In the genomic region with DNA sequence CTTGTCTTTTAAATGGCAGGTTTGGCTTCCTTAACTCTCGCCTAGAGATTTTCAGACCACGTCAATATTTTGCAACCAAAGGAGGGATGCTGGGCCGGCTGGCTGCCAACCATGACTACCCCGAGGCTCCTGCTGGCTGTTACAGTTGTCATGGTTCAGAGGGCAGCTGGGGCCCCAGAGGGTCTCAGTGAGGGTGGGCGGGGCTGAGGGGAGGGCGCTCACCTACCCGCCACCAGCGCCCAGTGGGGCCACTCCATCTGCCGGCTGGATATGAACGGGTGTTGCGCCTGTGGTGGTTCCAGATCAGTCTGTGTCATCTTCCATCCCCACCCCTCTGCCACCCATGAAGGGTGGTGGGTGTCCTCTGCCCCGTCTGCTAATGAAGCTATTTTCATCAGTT, we compare ENCODE assay signal across 24 cellular contexts. TPM values are rescaled to one million over a fixed set of nuclear protein-coding genes. Genes with fewer than 3 reads are reported as not detected.
DNase-seq lines count a peak whose midpoint lies in the region; ATAC-seq, FAIRE-seq and TF ChIP-seq lines count a peak whose summit lies in the region.
"Had no signal": no experiment of that assay in that cellular context is flagged by ENCODE, and none has a peak within 500 bp of the region (broad histone marks: within the 10 kb centered on the region; RNA-seq: fewer than 3 reads in every experiment).

No MANE protein-coding gene starts in this region.

- 85% methylated on average over 10 of the region's 12 CpGs; no CpG with 5 or more reads in 1 of the 2 experiments for WGBS in H1 (ENCODE audit: extremely low coverage in 1 of 2, insufficient coverage in 1 of 2, insufficient read length in 1 of 2, insufficient replicate concordance in 2 of 2, low coverage in 1 of 2, low lambda C conversion rate in 2 of 2, missing lambda C conversion rate in 1 of 2), 2 experiments

- no peaks in the 10 kb centered on the region for H3K36me3 ChIP-seq in BLaER1 treated with 17β-estradiol and CSF1 and Interleukin-3, amounts not matched to agents 10 nM and 100 nM
- H3K36me3 ChIP-seq in SJCRH30 = no peaks in the 10 kb centered on the region
- H3K36me3 ChIP-seq in H1 (ENCODE audit: control insufficient read depth in 2 of 4, insufficient read depth in 4 of 4, low read length in 3 of 4) = no peaks in the 10 kb centered on the region
- H3K36me3 ChIP-seq in brain microvascular endothelial cell (replicated peaks) = no peaks in the 10 kb centered on the region

- H3K27me3 ChIP-seq in BLaER1 treated with 17β-estradiol and CSF1 and Interleukin-3, amounts not matched to agents 10 nM and 100 nM = peaks cover 16 to 34% (median 27%) of the 10 kb centered on the region in 11 experiments
- H3K27me3 ChIP-seq in SJCRH30 (no peaks in the 10 kb centered on the region; the same call in 1 of the 2 replicates), H1 (replicated peaks in 1 of 4; ENCODE audit: control insufficient read depth in 3 of 4, extremely low read depth in 1 of 4, insufficient read depth in 3 of 4, low read length in 3 of 4) (peaks cover 0 to 3% (median 0%) of the 10 kb centered on the region in 4 experiments; a peak in 3 of 7 replicates), brain microvascular endothelial cell (replicated peaks) (no peaks in the 10 kb centered on the region)

- no peak overlapping the region for H4K8ac ChIP-seq in H1 (ENCODE audit: extremely low read depth, insufficient read depth, low read length)

- no peak overlapping the region for H2AFZ ChIP-seq in H1 (ENCODE audit: low read length)
- H2AFZ ChIP-seq: GM23338 had no signal

- 0 out of 2 replicates have a peak overlapping the region, but pooled peaks have one; percentile 73 for H2BK20ac ChIP-seq in H1 (ENCODE audit: low read length)

- H2BK120ac ChIP-seq in H1 (replicated peaks; ENCODE audit: low read depth, low read length) = peak overlapping the region; percentile 60

- H3K4me3 ChIP-seq in BLaER1 treated with 17β-estradiol and CSF1 and Interleukin-3, amounts not matched to agents 10 nM and 100 nM = no peak overlapping the region
- H3K4me3 ChIP-seq in SJCRH30 (no peak overlapping the region), H1 (ENCODE audit: extremely low read depth in 1 of 4, insufficient read depth in 2 of 4, low read depth in 3 of 4, low read length in 4 of 4) (no peak overlapping the region), brain microvascular endothelial cell (ENCODE audit: low read depth, low read length) (no peak overlapping the region)
- H3K4me3 ChIP-seq: GM23338 had no signal

- H3K23ac ChIP-seq in H1 (ENCODE audit: insufficient read length) = no peak overlapping the region

- H3K9ac ChIP-seq in BLaER1 treated with 17β-estradiol and CSF1 and Interleukin-3, amounts not matched to agents 10 nM and 100 nM = no peak overlapping the region
- H3K9ac ChIP-seq in H1 (replicated peaks in 1 of 4; ENCODE audit: extremely low read depth in 1 of 4, low read depth in 3 of 4, low read length in 3 of 4) = no peak overlapping the region

- H3K14ac ChIP-seq in H1 (ENCODE audit: insufficient read length) = no peak overlapping the region

- peak overlapping the region in 3 of 6 donors; percentile 70 to 79 (median 76) for H3K27ac Mint-ChIP-seq in naive B cell
- H3K27ac Mint-ChIP-seq: CD8-positive, alpha-beta T cell; GM23338; HFFc6 had no signal

- DNase-seq in SJCRH30 (peak; percentile 24 to 40), H1 (ENCODE audit: low read depth in 1 of 2, low spot score in 2 of 2) (no peak), naive B cell (no peak), brain microvascular endothelial cell (no peak), putamen (ENCODE audit: low spot score) (no peak), GDM1 (lab: John Stamatoyannopoulos, UW) (no peak), DMS 273 (lab: John Stamatoyannopoulos, UW; ENCODE audit: unreplicated experiment) (no peak)
- DNase-seq: ACHN; Calu3; CD8-positive, alpha-beta T cell; DMS 273 treated with DMSO at 0.1 percent for 48 hours; DMS53; DND-41; H7; HFFc6; KG1 had no signal

- no peaks in the 10 kb centered on the region for H3K36me3 Mint-ChIP-seq in naive B cell
- H3K36me3 Mint-ChIP-seq: CD8-positive, alpha-beta T cell had no signal

- H3K23me2 ChIP-seq in H1 (ENCODE audit: low read depth, low read length) = peaks cover 4% of the 10 kb centered on the region; the same call in 1 of the 2 replicates

- TF ChIP-seq CTCF in H1 (IDR thresholded peaks at IDR 0.05; ENCODE audit: control extremely low read depth in 1 of 3, insufficient read depth in 1 of 3, low read depth in 1 of 3, low read length in 3 of 3) (no peak), brain microvascular endothelial cell (IDR thresholded peaks at IDR 0.05; ENCODE audit: low read depth, low read length, missing control alignments) (no peak)

- H3K4me1 ChIP-seq in BLaER1 treated with 17β-estradiol and CSF1 and Interleukin-3, amounts not matched to agents 10 nM and 100 nM = peaks cover 7 to 58% (median 45%) of the 10 kb centered on the region in 10 experiments; a peak in 19 of 20 replicates
- H3K4me1 ChIP-seq in SJCRH30 (peaks cover 31% of the 10 kb centered on the region), H1 (replicated peaks in 1 of 4; ENCODE audit: control insufficient read depth in 3 of 4, insufficient read depth in 4 of 4, low read length in 3 of 4) (peaks cover 8 to 25% (median 21%) of the 10 kb centered on the region in 4 experiments)

- H4K5ac ChIP-seq in H1 (ENCODE audit: insufficient read length, low read depth, low read length) = no peak overlapping the region

- no peak overlapping the region for H2AK5ac ChIP-seq in H1 (ENCODE audit: low read depth, low read length)

- no peak overlapping the region for H3K56ac ChIP-seq in H1 (replicated peaks; ENCODE audit: insufficient read length, low read depth, low read length)

- H3K79me2 ChIP-seq in H1 (ENCODE audit: control insufficient read depth in 1 of 2, insufficient read depth in 2 of 2, low read length in 2 of 2) = no peaks in the 10 kb centered on the region

- no peak for ATAC-seq in naive B cell (ENCODE audit: low read depth in 2 of 2)
- ATAC-seq: CD8-positive, alpha-beta T cell; GM23338; HCT116 had no signal

- in situ Hi-C loops in brain microvascular endothelial cell (cut with HindIII; ENCODE audit: low pct_ligation_motif_present, low sequenced_read_pairs) = no loop called here

- CTCF ChIA-PET in H1 (lab: Charles Lee; ENCODE audit: partially characterized antibody) = interaction anchor here (1.0 to 2.8 kb wide), 3 partner anchors 17 to 18 kb away, joined by 3 to 13 read pairs (median 3); no protein-coding TSS in a partner anchor

- no peak overlapping the region for H3K27ac ChIP-seq in BLaER1 treated with 17β-estradiol and CSF1 and Interleukin-3, amounts not matched to agents 10 nM and 100 nM
- H3K27ac ChIP-seq in SJCRH30 (no peak overlapping the region), H1 (ENCODE audit: low read depth, low read length) (no peak overlapping the region), brain microvascular endothelial cell (no peak overlapping the region)

- FAIRE-seq in H1 (lab: Jason Lieb, UNC) = no peak
- FAIRE-seq: A204.1, G401.6, GM18507, HTR-8/SVneo had no signal

- H3K4ac ChIP-seq in H1 (replicated peaks; ENCODE audit: insufficient read length, low read depth, low read length) = no peak overlapping the region

- no peak for TF ChIP-seq EP300 in H1 (IDR thresholded peaks at IDR 0.05; ENCODE audit: borderline replicate concordance in 1 of 2, low read depth in 2 of 2, low read length in 2 of 2)

- H3K4me1 Mint-ChIP-seq in naive B cell = peaks cover 34 to 57% (median 38%) of the 10 kb centered on the region in 3 donors

- peak overlapping the region; percentile 61; the same call in 1 of the 2 replicates for H2BK12ac ChIP-seq in H1 (ENCODE audit: low read depth, low read length)

- peak overlapping the region; percentile 83 for H4K91ac ChIP-seq in H1 (replicated peaks; ENCODE audit: insufficient read length, low read length)

- H3K27me3 Mint-ChIP-seq in naive B cell = no peaks in the 10 kb centered on the region

- no peak for TF ChIP-seq RAD21 in H1 (IDR thresholded peaks at IDR 0.05 in 1 of 2, conservative IDR thresholded peaks at IDR 0.05 in 1 of 2; ENCODE audit: low read depth in 2 of 2, low read length in 2 of 2)

- H3K79me1 ChIP-seq in H1 (ENCODE audit: low read depth, low read length) = no peaks in the 10 kb centered on the region

- peak overlapping the region; percentile 11; the same call in 1 of the 2 replicates for H3K18ac ChIP-seq in H1 (ENCODE audit: extremely low read depth, low read length)

- no peaks in the 10 kb centered on the region for H3K9me3 Mint-ChIP-seq in naive B cell
- H3K9me3 Mint-ChIP-seq: CD8-positive, alpha-beta T cell had no signal

- H3K4me3 Mint-ChIP-seq in naive B cell = peak overlapping the region in 5 of 8 donors; percentile 19 to 91 (median 68)
- H3K4me3 Mint-ChIP-seq: CD8-positive, alpha-beta T cell; GM23338; HFFc6 had no signal

- H3K4me2 ChIP-seq in BLaER1 treated with 17β-estradiol and CSF1 and Interleukin-3, amounts not matched to agents 10 nM and 100 nM = peak overlapping the region in 8 of 11 experiments; percentile 40 to 82 (median 68); a peak in 16 of 22 replicates
- H3K4me2 ChIP-seq in H1 (ENCODE audit: insufficient read depth in 1 of 2, low read depth in 2 of 2, low read length in 2 of 2) = no peak overlapping the region

- H4K20me1 ChIP-seq in BLaER1 treated with 17β-estradiol and CSF1 and Interleukin-3, amounts not matched to agents 10 nM and 100 nM = no peaks in the 10 kb centered on the region; a peak in 1 of 22 replicates
- H4K20me1 ChIP-seq in H1 (replicated peaks in 1 of 2; ENCODE audit: control insufficient read depth in 1 of 2, insufficient read depth in 2 of 2, low read length in 2 of 2) = no peaks in the 10 kb centered on the region

- no peak for TF ChIP-seq POLR2A in H1 (IDR thresholded peaks at IDR 0.05; ENCODE audit: control extremely low read depth in 1 of 2, low read depth in 2 of 2, low read length in 2 of 2)

- no peak overlapping the region; the same call in 1 of the 2 replicates for H2BK5ac ChIP-seq in H1 (ENCODE audit: low read depth, low read length)

- peaks cover 0 to 11% (median 9%) of the 10 kb centered on the region in 11 experiments; a peak in 16 of 22 replicates for H3K9me3 ChIP-seq in BLaER1 treated with 17β-estradiol and CSF1 and Interleukin-3, amounts not matched to agents 10 nM and 100 nM (replicated peaks in 1 of 11)
- H3K9me3 ChIP-seq in SJCRH30 (replicated peaks) (no peaks in the 10 kb centered on the region), H1 (ENCODE audit: insufficient read depth in 2 of 2, low read depth in 1 of 2, low read length in 1 of 2) (peaks cover 6 to 9% of the 10 kb centered on the region in 2 experiments; a peak in 3 of 4 replicates)

- no peak overlapping the region for H2BK15ac ChIP-seq in H1 (ENCODE audit: low read length)

- POLR2A ChIA-PET in H1 (lab: Charles Lee; ENCODE audit: partially characterized antibody) = no interaction called here

RNA-seq across cellular contexts. Expression of a gene that starts 12.3 kb away (rescaled TPM):
- not detected in 2 replicates for total RNA-seq in SJCRH30 (2014; rRNA removed; shearing (Covaris generic))
- not detected in 2 replicates for total RNA-seq in H1 (2021; fragmentation: NEBNext Ultra II Directional; extraction: Animal tissue kit (Norgen Biotek cat#: 25700))
- polyA plus RNA-seq in H1 (2011; rRNA removed) = not detected in 2 replicates
- not detected for polyA plus RNA-seq in H1 (2011; cell fraction: cytosol; rRNA removed)
- not detected for polyA plus RNA-seq in H1 (2011; cell fraction: nucleus; rRNA removed)
- not detected in 4 replicates for polyA plus RNA-seq in H1 (2012, experiment 1 of 2)
- polyA plus RNA-seq in H1 (2012, experiment 2 of 2) = not detected
- not detected for polyA plus RNA-seq in H1 (2013, experiment 1 of 2)
- not detected for polyA plus RNA-seq in H1 (2013, experiment 2 of 2)
- polyA minus RNA-seq in H1 (2011; rRNA and poly(A)+ RNA removed) = not detected in 2 replicates
- polyA minus RNA-seq in H1 (2011; cell fraction: cytosol; rRNA and poly(A)+ RNA removed) = not detected
- polyA minus RNA-seq in H1 (2011; cell fraction: nucleus; rRNA and poly(A)+ RNA removed) = not detected
- polyA plus RNA-seq in naive B cell (ENCODE audit: low read depth in 6 of 6) = not detected
- total RNA-seq: Calu3; CD8-positive, alpha-beta T cell; GM23338; H7; HFFc6 had no signal
- polyA plus RNA-seq: BJ, GM23338 had no signal

RNA-seq across cellular contexts. Expression of a gene that starts 22.6 kb away (rescaled TPM):
- total RNA-seq in SJCRH30 (2014; rRNA removed; shearing (Covaris generic)) = not detected in 2 replicates
- total RNA-seq in H1 (2021; fragmentation: NEBNext Ultra II Directional; extraction: Animal tissue kit (Norgen Biotek cat#: 25700)) = not detected in 2 replicates
- polyA plus RNA-seq in H1 (2011; rRNA removed) (0.06 and 0.27 TPM in 2 replicates), naive B cell (ENCODE audit: low read depth in 6 of 6) (100 to 1,000 TPM in 5 of 6 donors, 10 to 100 TPM in 1; 97.4 to 205 (median 126) TPM)
- polyA plus RNA-seq in H1 (2011; cell fraction: cytosol; rRNA removed) = not detected
- polyA plus RNA-seq in H1 (2011; cell fraction: nucleus; rRNA removed) = not detected
- polyA plus RNA-seq in H1 (2012, experiment 1 of 2) = not detected in 4 replicates
- polyA plus RNA-seq in H1 (2012, experiment 2 of 2) = not detected
- polyA plus RNA-seq in H1 (2013, experiment 1 of 2) = not detected
- polyA plus RNA-seq in H1 (2013, experiment 2 of 2) = not detected
- polyA minus RNA-seq in H1 (2011; rRNA and poly(A)+ RNA removed) = not detected in 2 replicates
- polyA minus RNA-seq in H1 (2011; cell fraction: cytosol; rRNA and poly(A)+ RNA removed) = not detected
- polyA minus RNA-seq in H1 (2011; cell fraction: nucleus; rRNA and poly(A)+ RNA removed) = not detected
- total RNA-seq: Calu3, GM23338, H7, HFFc6 had no signal
- polyA plus RNA-seq: BJ, GM23338 had no signal

Comparison
In these comparisons a context has a peak if more than half of its experiments do, and no peak if none do; other contexts are left out.
1. H3K4me2 ChIP-seq: peak in BLaER1 treated with 17β-estradiol and CSF1 and Interleukin-3, amounts not matched to agents 10 nM and 100 nM (8 of 11); none in H1 (0 of 2).
2. DNase-seq: peak in SJCRH30 (2 of 2); none in H1 (0 of 2), naive B cell (single experiment), brain microvascular endothelial cell (single experiment), putamen (single experiment), GDM1 (single experiment) and DMS 273 (single experiment).